ENCODE assay signal across 17 cellular contexts in the genomic region with DNA sequence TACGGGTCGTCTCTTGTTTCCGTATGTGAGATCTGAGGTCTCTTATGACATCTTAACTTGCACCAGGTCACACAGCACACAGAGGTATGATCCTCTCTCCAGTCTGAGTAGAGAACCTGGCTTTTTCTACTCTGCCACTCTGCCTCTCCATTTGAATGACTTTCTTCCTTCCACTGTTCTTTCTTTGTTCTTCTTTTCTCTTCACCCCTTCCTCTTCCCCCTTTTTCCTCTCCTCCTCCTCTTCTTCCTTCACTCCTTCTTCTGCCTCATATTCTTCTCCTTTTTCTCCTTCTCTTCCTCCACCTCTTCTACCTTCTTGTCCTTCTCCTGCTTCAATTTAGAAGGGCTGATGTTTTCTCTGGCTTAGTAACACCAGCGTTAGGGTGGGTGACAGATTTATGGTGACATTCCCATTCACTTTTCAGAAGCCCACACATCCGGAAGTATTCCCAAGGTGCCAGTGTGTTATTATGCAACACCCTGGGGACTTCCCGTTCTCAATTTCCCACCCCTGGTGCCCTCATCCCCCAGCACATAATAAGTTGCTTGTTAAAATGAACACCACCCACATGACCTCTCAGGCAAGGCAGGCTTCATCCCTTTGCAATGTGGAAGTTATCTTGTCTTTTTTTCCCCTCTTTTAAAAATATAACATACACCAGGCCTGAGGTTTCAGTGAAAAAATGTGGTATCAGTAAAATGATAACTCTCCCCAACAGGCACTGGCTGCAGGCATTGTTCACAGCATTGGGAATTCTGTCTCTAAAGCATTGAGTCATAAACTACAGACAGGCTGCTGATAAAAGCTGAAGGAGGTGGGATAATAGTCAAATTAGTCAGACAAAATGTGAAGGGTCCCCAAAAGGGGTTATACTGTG.
DNase-seq lines count a peak whose midpoint lies in the region; ATAC-seq, FAIRE-seq and TF ChIP-seq lines count a peak whose summit lies in the region.
"Had no signal": no experiment of that assay in that cellular context is flagged by ENCODE, and none has a peak within 500 bp of the region (broad histone marks: within the 10 kb centered on the region; RNA-seq: fewer than 3 reads in every experiment).

No MANE protein-coding gene starts in this region.

- 0 out of 3 replicates have a peak overlapping the region, but pooled peaks have one; percentile 5 for H3K4me2 ChIP-seq in A549

- no peak for TF ChIP-seq CTCF in A549 (IDR thresholded peaks at IDR 0.05)
- no peak for TF ChIP-seq CTCF in testis (IDR thresholded peaks at IDR 0.05)

- H3K27ac ChIP-seq in A549 (peak overlapping the region; percentile 19 to 62; a peak in 4 of 6 replicates), testis (no peak overlapping the region)
- H3K27ac ChIP-seq: pancreas had no signal

- no peak for DNase-seq in A549 (ENCODE audit: low read depth in 1 of 2, low spot score in 1 of 2)
- DNase-seq in HT1080 (ENCODE audit: low read depth) = peak; percentile 63
- peak; percentile 71 for DNase-seq in astrocyte of the hippocampus (ENCODE audit: low read depth, low spot score)
- peak; percentile 26 for DNase-seq in kidney tubule cell (ENCODE audit: low spot score)
- DNase-seq in NCI-H187 treated with DMSO at 0.1 percent for 48 hours (lab: John Stamatoyannopoulos, UW) = no peak
- no peak for DNase-seq in testis
- no peak for DNase-seq in dedifferentiated amniotic fluid mesenchymal stem cell (ENCODE audit: extremely low spot score)
- DNase-seq: activated naive CD4-positive, alpha-beta T cell treated with anti-CD3 and anti-CD28 coated beads, Interleukin-2, amount 50 U/mL, for 16 hours; caudate nucleus; effector memory CD8-positive, alpha-beta T cell; MM.1S; NCI-H774; pancreas; RPMI8226; T-helper 2 cell had no signal

- no peak for TF ChIP-seq RAD21 in A549 (conservative IDR thresholded peaks at IDR 0.05 in 1 of 2, IDR thresholded peaks at IDR 0.05 in 1 of 2)

- POLR2A ChIA-PET in A549 (lab: Yijun Ruan, JAX) = no interaction called here

- no peak for TF ChIP-seq EP300 in A549 (IDR thresholded peaks at IDR 0.05)

- no peak for FAIRE-seq in A549 (lab: Jason Lieb, UNC)
- FAIRE-seq: frontal cortex, pancreas had no signal

- no peaks in the 10 kb centered on the region for H3K9me3 ChIP-seq in A549
- no peaks in the 10 kb centered on the region for H3K9me3 ChIP-seq in testis
- H3K9me3 ChIP-seq: pancreas had no signal

- H3K4me3 ChIP-seq in A549 (no peak overlapping the region), testis (no peak overlapping the region)
- H3K4me3 ChIP-seq: pancreas had no signal

- intact Hi-C loops in testis (cut with DNase I; ENCODE audit: low total_unique reads) = no loop called here

- no peak for TF ChIP-seq POLR2A in A549 (IDR thresholded peaks at IDR 0.05; ENCODE audit: low read length)
- no peak for TF ChIP-seq POLR2A in testis (IDR thresholded peaks at IDR 0.05)

- ATAC-seq in A549 = 0 out of 6 replicates have a peak, but pooled peaks of 1 of the 2 experiments have one; percentile 17
- ATAC-seq in HG02571 (IDR thresholded peaks at IDR 0.05; ENCODE audit: unreplicated experiment) = no peak
- ATAC-seq: effector memory CD8-positive, alpha-beta T cell had no signal

- 70% methylated on average over 6 of the region's 6 CpGs for WGBS in A549 (ENCODE audit: missing lambda C conversion rate)
- 72% methylated on average over 6 of the region's 6 CpGs for WGBS in testis, 2 donors

- no peaks in the 10 kb centered on the region for H3K36me3 ChIP-seq in testis (ENCODE audit: low read depth, missing control alignments)
- H3K36me3 ChIP-seq: pancreas had no signal

- CTCF ChIA-PET in A549 (lab: Yijun Ruan, JAX) = interaction anchor here (0.6 to 1.2 kb wide), 2 partner anchors 13 to 683 kb away, joined by 3 to 4 read pairs; no protein-coding TSS in a partner anchor

- no peaks in the 10 kb centered on the region for H3K27me3 ChIP-seq in testis
- H3K27me3 ChIP-seq: pancreas had no signal

- H3K4me1 ChIP-seq in A549 = peaks cover 94% of the 10 kb centered on the region
- H3K4me1 ChIP-seq in testis = peaks cover 5% of the 10 kb centered on the region
- H3K4me1 ChIP-seq: pancreas had no signal

TF ChIP-seq in A549, 52 proteins besides CTCF, POLR2A, EP300 and RAD21:
- TF ChIP-seq, protein P1, sequence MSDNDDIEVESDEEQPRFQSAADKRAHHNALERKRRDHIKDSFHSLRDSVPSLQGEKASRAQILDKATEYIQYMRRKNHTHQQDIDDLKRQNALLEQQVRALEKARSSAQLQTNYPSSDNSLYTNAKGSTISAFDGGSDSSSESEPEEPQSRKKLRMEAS (IDR thresholded peaks at IDR 0.05) = no peak
- TF ChIP-seq HOXB5 (CRISPR knock-in tag; IDR thresholded peaks at IDR 0.05) (no peak), CEBPB (IDR thresholded peaks at IDR 0.05) (peak in 1 of 2 experiments; percentile 50; a peak in 2 of 4 replicates), ZNF302 (CRISPR knock-in tag; IDR thresholded peaks at IDR 0.05) (no peak)

Comparison
In these comparisons a context has a peak if more than half of its experiments do, and no peak if none do; other contexts are left out.
1. DNase-seq: peak in HT1080 (single experiment), astrocyte of the hippocampus (single experiment) and kidney tubule cell (single experiment); none in A549 (0 of 2), NCI-H187 treated with DMSO at 0.1 percent for 48 hours (single experiment), testis (single experiment) and dedifferentiated amniotic fluid mesenchymal stem cell (single experiment).
2. H3K27ac ChIP-seq: peak in A549 (2 of 2); none in testis (0 of 2).